Comparison of ENCODE assay signal across 27 cellular contexts in genomic region chr6:8157839-8158238, GRCh38. TPM values are rescaled to one million over a fixed set of nuclear protein-coding genes. Genes with fewer than 3 reads are reported as not detected.
DNase-seq lines count a peak whose midpoint lies in the region; FAIRE-seq and TF ChIP-seq lines count a peak whose summit lies in the region.
"Had no signal": no experiment of that assay in that cellular context is flagged by ENCODE, and none has a peak within 500 bp of the region (broad histone marks: within the 10 kb centered on the region; RNA-seq: fewer than 3 reads in every experiment).

No MANE protein-coding gene starts in this region.

- H3K4me1 Mint-ChIP-seq in type B pancreatic cell (ENCODE audit: unreplicated experiment), result peaks cover 5% of the 10 kb centered on the region
- H3K4me1 Mint-ChIP-seq in activated naive CD4-positive, alpha-beta T cell treated with anti-CD3 and anti-CD28 coated beads for 36 hours (ENCODE audit: low read depth), result no peaks in the 10 kb centered on the region
- H3K4me1 Mint-ChIP-seq: activated CD4-positive, alpha-beta T cell treated with anti-CD3 and anti-CD28 coated beads for 36 hours; activated naive CD4-positive, alpha-beta T cell treated with anti-CD3 and anti-CD28 coated beads, Interleukin-2, amount 10 ng/mL, durations not matched to agents 7 days and 5 days; naive B cell had no signal

- H3K4me3 Mint-ChIP-seq in type B pancreatic cell, result peak overlapping the region; percentile 4
- no peak overlapping the region for H3K4me3 Mint-ChIP-seq in activated naive CD4-positive, alpha-beta T cell treated with anti-CD3 and anti-CD28 coated beads for 36 hours
- H3K4me3 Mint-ChIP-seq: activated CD4-positive, alpha-beta T cell treated with anti-CD3 and anti-CD28 coated beads for 36 hours; activated naive CD4-positive, alpha-beta T cell treated with anti-CD3 and anti-CD28 coated beads, Interleukin-2, amount 10 ng/mL, durations not matched to agents 7 days and 5 days; naive B cell had no signal

- H3K36me3 ChIP-seq in mesenchymal stem cell (ENCODE audit: control insufficient read depth in 1 of 2, insufficient read depth in 2 of 2, low read depth in 1 of 2, low read length in 2 of 2) (no peaks in the 10 kb centered on the region), breast epithelium (no peaks in the 10 kb centered on the region), kidney (ENCODE audit: control insufficient read depth in 1 of 2, insufficient read depth in 2 of 2, low read length in 2 of 2) (no peaks in the 10 kb centered on the region)
- H3K36me3 ChIP-seq: tibial nerve had no signal

- H3K4me1 ChIP-seq in mesenchymal stem cell (ENCODE audit: control insufficient read depth, insufficient read depth, low read depth, low read length), result no peaks in the 10 kb centered on the region
- no peaks in the 10 kb centered on the region for H3K4me1 ChIP-seq in breast epithelium
- no peaks in the 10 kb centered on the region for H3K4me1 ChIP-seq in kidney (ENCODE audit: control insufficient read depth in 1 of 2, insufficient read depth in 1 of 2, low read depth in 1 of 2, low read length in 2 of 2)
- H3K4me1 ChIP-seq: tibial nerve had no signal

- H3K9me3 ChIP-seq in mesenchymal stem cell (ENCODE audit: control insufficient read depth, low read length) (no peaks in the 10 kb centered on the region), breast epithelium (no peaks in the 10 kb centered on the region), kidney (ENCODE audit: control insufficient read depth in 1 of 2, low read length in 2 of 2) (no peaks in the 10 kb centered on the region)
- H3K9me3 ChIP-seq: tibial nerve had no signal

- CTCF ChIA-PET in activated naive CD4-positive, alpha-beta T cell treated with anti-CD3 and anti-CD28 coated beads for 36 hours (lab: Charles Lee), result no interaction called here

- no peak overlapping the region for H2BK15ac ChIP-seq in mesenchymal stem cell (ENCODE audit: low read depth, poor library complexity, severe bottlenecking)

- H2BK5ac ChIP-seq in mesenchymal stem cell (ENCODE audit: low read depth, low read length, poor library complexity, severe bottlenecking), result no peak overlapping the region

- no peak overlapping the region for H3K4me2 ChIP-seq in mesenchymal stem cell (ENCODE audit: low read length, poor library complexity, severe bottlenecking)

- 52% methylated on average over 3 of the region's 3 CpGs for WGBS in mesenchymal stem cell

- intact Hi-C loops in activated naive CD4-positive, alpha-beta T cell treated with anti-CD3 and anti-CD28 coated beads for 36 hours (cut with micrococcal nuclease), result no loop called here
- intact Hi-C loops in breast epithelium (cut with DNase I; ENCODE audit: low total_unique reads), result no loop called here
- intact Hi-C loops in kidney (cut with DNase I), result no loop called here

- no peak overlapping the region for H3K14ac ChIP-seq in mesenchymal stem cell (ENCODE audit: low read length in 2 of 2)

- H3K18ac ChIP-seq in mesenchymal stem cell (ENCODE audit: low read depth in 1 of 2, low read length in 2 of 2), result no peak overlapping the region

- no peak overlapping the region for H3K23ac ChIP-seq in mesenchymal stem cell (ENCODE audit: low read length in 2 of 2)

- no peaks in the 10 kb centered on the region for H3K27me3 ChIP-seq in mesenchymal stem cell (ENCODE audit: control insufficient read depth in 1 of 2, insufficient read depth in 1 of 2, low read length in 2 of 2)
- H3K27me3 ChIP-seq in breast epithelium, result no peaks in the 10 kb centered on the region
- H3K27me3 ChIP-seq: tibial nerve had no signal

- peak overlapping the region; percentile 22 for H3K27ac Mint-ChIP-seq in type B pancreatic cell
- H3K27ac Mint-ChIP-seq in activated naive CD4-positive, alpha-beta T cell treated with anti-CD3 and anti-CD28 coated beads for 36 hours, result no peak overlapping the region
- H3K27ac Mint-ChIP-seq: activated CD4-positive, alpha-beta T cell treated with anti-CD3 and anti-CD28 coated beads for 36 hours; activated naive CD4-positive, alpha-beta T cell treated with anti-CD3 and anti-CD28 coated beads, Interleukin-2, amount 10 ng/mL, durations not matched to agents 7 days and 5 days; naive B cell had no signal

- H2BK12ac ChIP-seq in mesenchymal stem cell (ENCODE audit: low read length in 2 of 2), result no peak overlapping the region

- H2AK5ac ChIP-seq in mesenchymal stem cell (ENCODE audit: low read length, severe bottlenecking), result no peak overlapping the region

- TF ChIP-seq POLR2A in breast epithelium (IDR thresholded peaks at IDR 0.05), result no peak

- no peak overlapping the region for H3K4ac ChIP-seq in mesenchymal stem cell (ENCODE audit: low read depth in 1 of 2, low read length in 2 of 2)

- H3K9ac ChIP-seq in mesenchymal stem cell (ENCODE audit: low read length) (no peak overlapping the region), kidney (ENCODE audit: low read length in 2 of 2) (no peak overlapping the region)

- H3K9me3 Mint-ChIP-seq in type B pancreatic cell, result no peaks in the 10 kb centered on the region
- H3K9me3 Mint-ChIP-seq in activated naive CD4-positive, alpha-beta T cell treated with anti-CD3 and anti-CD28 coated beads for 36 hours, result no peaks in the 10 kb centered on the region

- FAIRE-seq in kidney (lab: Jason Lieb, UNC), result no peak

- H3K36me3 Mint-ChIP-seq in type B pancreatic cell, result no peaks in the 10 kb centered on the region
- H3K36me3 Mint-ChIP-seq in activated naive CD4-positive, alpha-beta T cell treated with anti-CD3 and anti-CD28 coated beads for 36 hours (ENCODE audit: low read depth), result no peaks in the 10 kb centered on the region
- H3K36me3 Mint-ChIP-seq: activated naive CD4-positive, alpha-beta T cell treated with anti-CD3 and anti-CD28 coated beads, Interleukin-2, amount 10 ng/mL, durations not matched to agents 7 days and 5 days; naive B cell had no signal

- H2AFZ ChIP-seq in mesenchymal stem cell (ENCODE audit: low read depth, low read length), result no peak overlapping the region

- no peak overlapping the region for H4K91ac ChIP-seq in mesenchymal stem cell (ENCODE audit: low read length)

- TF ChIP-seq CTCF in choroid plexus epithelial cell (conservative IDR thresholded peaks at IDR 0.05; ENCODE audit: low read depth, low read length), result no peak
- TF ChIP-seq CTCF in type B pancreatic cell (conservative IDR thresholded peaks at IDR 0.05), result no peak
- TF ChIP-seq CTCF in breast epithelium (IDR thresholded peaks at IDR 0.05), result no peak
- TF ChIP-seq CTCF in kidney (IDR thresholded peaks at IDR 0.05; ENCODE audit: borderline replicate concordance, extremely low read depth, insufficient read depth), result no peak

- H2BK120ac ChIP-seq in mesenchymal stem cell (ENCODE audit: low read depth, low read length), result no peak overlapping the region

- H3K27ac ChIP-seq in mesenchymal stem cell (ENCODE audit: low read length, poor library complexity, severe bottlenecking), result no peak overlapping the region
- H3K27ac ChIP-seq in breast epithelium, result no peak overlapping the region
- no peak overlapping the region for H3K27ac ChIP-seq in kidney (ENCODE audit: low read depth in 2 of 2, low read length in 2 of 2)
- H3K27ac ChIP-seq: tibial nerve had no signal

- DNase-seq in HuH-7 (ENCODE audit: low spot score) (peak; percentile 14), choroid plexus epithelial cell (ENCODE audit: low read depth) (peak; percentile 18), mucosa of gallbladder (ENCODE audit: low spot score) (peak; percentile 21), type B pancreatic cell (ENCODE audit: extremely low spot score, unreplicated experiment) (no peak), mesenchymal stem cell (no peak), breast epithelium (ENCODE audit: low spot score in 2 of 2) (no peak), kidney (no peak)
- DNase-seq in activated naive CD4-positive, alpha-beta T cell treated with anti-CD3 and anti-CD28 coated beads for 36 hours, result no peak
- DNase-seq: activated CD4-positive, alpha-beta T cell treated with anti-CD3 and anti-CD28 coated beads for 36 hours; activated naive CD4-positive, alpha-beta T cell treated with anti-CD3 and anti-CD28 coated beads, Interleukin-2, amount 10 ng/mL, durations not matched to agents 7 days and 5 days; activated T-cell treated with anti-CD3 and anti-CD28 coated beads, Interleukin-2, amount 50 U/mL, for 48 hours; amniotic stem cell; C1 segment of cervical spinal cord; COR-L47; DND-41; effector memory CD4-positive, alpha-beta T cell; erythroblast; head of caudate nucleus; kidney glomerular epithelial cell; MV-4-11; naive B cell; NCI-H1436 treated with DMSO at 0.1 percent for 48 hours; NCI-H446 treated with DMSO at 0.1 percent for 48 hours; nucleus accumbens; stimulated activated CD4-positive, alpha-beta T cell treated with anti-CD3 and anti-CD28 coated beads, Interleukin-1b, Interleukin-23, amount 100 ng/mL, for 48 hours; stimulated activated CD8-positive, alpha-beta memory T cell treated with anti-CD3 and anti-CD28 coated beads, Interleukin-4, amount 100 ng/mL, for 48 hours had no signal

- H3K79me1 ChIP-seq in mesenchymal stem cell (replicated peaks; ENCODE audit: low read length, poor library complexity, severe bottlenecking), result no peaks in the 10 kb centered on the region

- no peaks in the 10 kb centered on the region for H3K27me3 Mint-ChIP-seq in type B pancreatic cell
- peaks cover 11% of the 10 kb centered on the region for H3K27me3 Mint-ChIP-seq in activated naive CD4-positive, alpha-beta T cell treated with anti-CD3 and anti-CD28 coated beads for 36 hours (ENCODE audit: low read depth)
- H3K27me3 Mint-ChIP-seq: activated naive CD4-positive, alpha-beta T cell treated with anti-CD3 and anti-CD28 coated beads, Interleukin-2, amount 10 ng/mL, durations not matched to agents 7 days and 5 days had no signal

- H4K8ac ChIP-seq in mesenchymal stem cell (ENCODE audit: low read length), result no peak overlapping the region

- H3K4me3 ChIP-seq in choroid plexus epithelial cell (ENCODE audit: low read depth, low read length) (no peak overlapping the region), mesenchymal stem cell (ENCODE audit: insufficient read depth in 1 of 2, low read depth in 1 of 2, low read length in 2 of 2) (no peak overlapping the region), breast epithelium (no peak overlapping the region), kidney (ENCODE audit: low read length in 2 of 2) (no peak overlapping the region)
- H3K4me3 ChIP-seq: tibial nerve had no signal

RNA-seq across cellular contexts. Expression of gene EEF1E1, which starts 55.5 kb away (rescaled TPM):
- total RNA-seq in mucosa of gallbladder (11.6 TPM), type B pancreatic cell (ENCODE audit: low replicate concordance) (26.5 and 37.0 TPM in 2 replicates), breast epithelium (10 to 100 TPM; 18.9 to 48.5 (median 39.1) TPM), kidney (35.4 TPM)
- 35.3 TPM for polyA plus RNA-seq in mesenchymal stem cell (2013, experiment 1 of 2)
- 41.3 TPM for polyA plus RNA-seq in mesenchymal stem cell (2013, experiment 2 of 2)
- 10 to 100 TPM; 65.2 to 71.2 TPM for total RNA-seq in activated naive CD4-positive, alpha-beta T cell treated with anti-CD3 and anti-CD28 coated beads for 36 hours
- polyA plus RNA-seq in kidney (ENCODE audit: insufficient read depth, low read depth, low replicate concordance), result 59.3 TPM

Comparison
In these comparisons a context has a peak if more than half of its experiments do, and no peak if none do; other contexts are left out.
1. DNase-seq: peak in HuH-7 (single experiment), choroid plexus epithelial cell (single experiment) and mucosa of gallbladder (single experiment); none in type B pancreatic cell (single experiment), mesenchymal stem cell (single experiment), activated naive CD4-positive, alpha-beta T cell treated with anti-CD3 and anti-CD28 coated beads for 36 hours (single experiment), breast epithelium (0 of 2) and kidney (single experiment).